In genomic region chr19:1627194-1627593, GRCh38 we compare ENCODE assay signal across 24 cellular contexts.
"Had no signal": no experiment of that assay in that cellular context is flagged by ENCODE, and none has a peak within 500 bp of the region (broad histone marks: within the 10 kb centered on the region; RNA-seq: fewer than 3 reads in every experiment).

No MANE protein-coding gene starts in this region.

- H3K4me3 Mint-ChIP-seq: IgD-negative memory B cell had no signal

- H3K27me3 ChIP-seq: SJCRH30 had no signal

- H3K27me3 Mint-ChIP-seq: IgD-negative memory B cell had no signal

- H3K4me1 ChIP-seq: SJCRH30 had no signal

- H3K9me3 ChIP-seq: SJCRH30 had no signal

- H3K9me3 Mint-ChIP-seq: IgD-negative memory B cell had no signal

- H3K27ac ChIP-seq: HL-60, KMS-11, RWPE1, SJCRH30 had no signal

- DNase-seq: Kasumi-1, MM.1S, NCI-H1092 treated with DMSO at 0.1 percent for 48 hours, NCI-H1436, NCI-H187, NCI-H2029, NCI-H2081 treated with DMSO at 0.1 percent for 48 hours, NCI-H2171, NCI-H226, NCI-H446, NCI-H510A, NCI-H524 treated with DMSO at 0.1 percent for 48 hours, NCI-H69, NCI-H774, PC-3, SHP77 treated with DMSO at 0.1 percent for 48 hours, SJCRH30 had no signal

- H3K4me3 ChIP-seq: K562, SJCRH30 had no signal

- ATAC-seq: K562, Panc1, PC-3, SK-N-SH treated with all-trans-retinoic acid at 6 μM for 48 hours had no signal

- H3K27ac Mint-ChIP-seq: IgD-negative memory B cell had no signal
